ENCODE assay signal across 22 cellular contexts in genomic region chr2:170106441-170106840, GRCh38.
"Had no signal": no experiment of that assay in that cellular context is flagged by ENCODE, and none has a peak within 500 bp of the region (broad histone marks: within the 10 kb centered on the region; RNA-seq: fewer than 3 reads in every experiment).

No MANE protein-coding gene starts in this region.

- H3K4me3 ChIP-seq: body of pancreas, cardiac muscle cell, ovary, prostate gland, tibial artery had no signal

- H3K27ac ChIP-seq: body of pancreas, cardiac muscle cell, epithelial cell of prostate, neutrophil, ovary, prostate gland, tibial artery, WERI-Rb-1 had no signal

- H3K27me3 ChIP-seq: body of pancreas, cardiac muscle cell, neutrophil, ovary, tibial artery had no signal

- DNase-seq: activated CD4-positive, alpha-beta T cell treated with anti-CD3 and anti-CD28 coated beads for 1 hour; activated gamma-delta T cell treated with Interleukin-2 at 50 U/mL for 16 hours; activated T-cell treated with anti-CD3 and anti-CD28 coated beads, Interleukin-2, amount 50 U/mL, for 1 hour; anterior cingulate cortex; body of pancreas; left ventricle myocardium superior; mammary epithelial cell; naive thymus-derived CD8-positive, alpha-beta T cell; ovary; right cardiac atrium; stimulated activated CD4-positive, alpha-beta T cell treated with anti-CD3 and anti-CD28 coated beads, Interleukin-12 subunit alpha, Interleukin-12 subunit beta, amount 100 ng/mL, for 4 hours; stimulated activated CD4-positive, alpha-beta T cell treated with anti-CD3 and anti-CD28 coated beads, Interleukin-4, amount 100 ng/mL, for 4 hours; stimulated activated naive CD8-positive, alpha-beta T cell treated with anti-CD3 and anti-CD28 coated beads, Interleukin-15, amount 100 ng/mL, for 72 hours; tibial artery; WERI-Rb-1 had no signal

- H3K36me3 Mint-ChIP-seq: activated naive CD4-positive, alpha-beta T cell treated with anti-CD3 and anti-CD28 coated beads, Interleukin-2, amount 50 U/mL, for 24 hours; mesothelial cell of epicardium had no signal

- H3K9me3 ChIP-seq: body of pancreas, neutrophil, ovary, prostate gland, tibial artery had no signal

- H3K4me3 Mint-ChIP-seq: activated naive CD4-positive, alpha-beta T cell treated with anti-CD3 and anti-CD28 coated beads, Interleukin-2, amount 50 U/mL, for 24 hours; mesothelial cell of epicardium; naive thymus-derived CD8-positive, alpha-beta T cell; stimulated activated naive CD8-positive, alpha-beta T cell treated with anti-CD3 and anti-CD28 coated beads, Interleukin-15, amount 100 ng/mL, for 72 hours; T-helper 2 cell treated with Interferon-gamma antibody and Interleukin-4, amounts not matched to agents 5 μg/mL and 100 μg/mL, for 36 hours had no signal

- ATAC-seq: body of pancreas; left ventricle myocardium superior; naive thymus-derived CD8-positive, alpha-beta T cell; right cardiac atrium; stimulated activated naive CD8-positive, alpha-beta T cell treated with anti-CD3 and anti-CD28 coated beads, Interleukin-15, amount 100 ng/mL, for 72 hours had no signal

- H3K27ac Mint-ChIP-seq: activated naive CD4-positive, alpha-beta T cell treated with anti-CD3 and anti-CD28 coated beads, Interleukin-2, amount 50 U/mL, for 24 hours; mesothelial cell of epicardium; naive thymus-derived CD8-positive, alpha-beta T cell; stimulated activated naive CD8-positive, alpha-beta T cell treated with anti-CD3 and anti-CD28 coated beads, Interleukin-15, amount 100 ng/mL, for 72 hours; T-helper 2 cell treated with Interferon-gamma antibody and Interleukin-4, amounts not matched to agents 5 μg/mL and 100 μg/mL, for 36 hours had no signal

- H3K4me1 Mint-ChIP-seq: activated naive CD4-positive, alpha-beta T cell treated with anti-CD3 and anti-CD28 coated beads, Interleukin-2, amount 50 U/mL, for 24 hours; mesothelial cell of epicardium; naive thymus-derived CD8-positive, alpha-beta T cell; stimulated activated naive CD8-positive, alpha-beta T cell treated with anti-CD3 and anti-CD28 coated beads, Interleukin-15, amount 100 ng/mL, for 72 hours had no signal

- H3K36me3 ChIP-seq: cardiac muscle cell, neutrophil, ovary, prostate gland, tibial artery, WERI-Rb-1 had no signal

- H3K27me3 Mint-ChIP-seq: stimulated activated naive CD8-positive, alpha-beta T cell treated with anti-CD3 and anti-CD28 coated beads, Interleukin-15, amount 100 ng/mL, for 72 hours had no signal

- H3K4me1 ChIP-seq: body of pancreas, prostate gland, tibial artery had no signal
